In genomic region chr2:44955593-44956449, GRCh38 we compare ENCODE assay signal across 8 cellular contexts. TPM values are rescaled to one million over a fixed set of nuclear protein-coding genes. Genes with fewer than 3 reads are reported as not detected.
A peak's percentile ranks its signal among the peaks of the same experiment; 100 is the strongest.
DNase-seq lines count a peak whose midpoint lies in the region; ATAC-seq and TF ChIP-seq lines count a peak whose summit lies in the region.

No MANE protein-coding gene starts in this region.

- peak; percentile 96 for TF ChIP-seq CTCF in AG09309 (IDR thresholded peaks at IDR 0.05; ENCODE audit: control insufficient read depth, insufficient read depth, low read depth, low read length, missing control alignments)

- no peaks in the 10 kb centered on the region for H3K36me3 Mint-ChIP-seq in activated T-helper 1 cell treated with anti-CD3 and anti-CD28 coated beads, Interleukin-12 subunit alpha, Interleukin-12 subunit beta, Interleukin-2, Interleukin-4 antibody, amounts not matched to agents 30 ng/mL and 10 ng/mL and 1 ng/mL, durations not matched to agents 14 hours and 24 hours and 36 hours (ENCODE audit: low read depth)

- intact Hi-C loops in activated T-helper 1 cell treated with anti-CD3 and anti-CD28 coated beads, Interleukin-12 subunit alpha, Interleukin-12 subunit beta, Interleukin-2, Interleukin-4 antibody, amounts not matched to agents 30 ng/mL and 10 ng/mL and 1 ng/mL, durations not matched to agents 14 hours and 24 hours and 36 hours (cut with micrococcal nuclease) = loop anchor here (1.0 to 10.0 kb wide), 6 partner anchors 391 to 1079 kb away; no protein-coding TSS in a partner anchor

- DNase-seq in AG09309 (ENCODE audit: low read depth) = no peak
- DNase-seq in HuH-7.5 (ENCODE audit: low spot score) = peak; percentile 88
- peak; percentile 64 for DNase-seq in RKO (ENCODE audit: low spot score)
- DNase-seq in activated T-helper 1 cell treated with anti-CD3 and anti-CD28 coated beads, Interleukin-12 subunit alpha, Interleukin-12 subunit beta, Interleukin-2, Interleukin-4 antibody, amounts not matched to agents 30 ng/mL and 10 ng/mL and 1 ng/mL, durations not matched to agents 14 hours and 24 hours and 36 hours (ENCODE audit: low spot score) = peak; percentile 60
- peak; percentile 64 for DNase-seq in fibroblast of peridontal ligament (ENCODE audit: extremely low read depth)

- no peaks in the 10 kb centered on the region for H3K4me1 Mint-ChIP-seq in activated T-helper 1 cell treated with anti-CD3 and anti-CD28 coated beads, Interleukin-12 subunit alpha, Interleukin-12 subunit beta, Interleukin-2, Interleukin-4 antibody, amounts not matched to agents 30 ng/mL and 10 ng/mL and 1 ng/mL, durations not matched to agents 14 hours and 24 hours and 36 hours (ENCODE audit: low read depth)

- no peaks in the 10 kb centered on the region for H3K36me3 ChIP-seq in neuron (ENCODE audit: insufficient read depth, low read length)
- no peaks in the 10 kb centered on the region for H3K36me3 ChIP-seq in stomach smooth muscle (ENCODE audit: control insufficient read depth in 2 of 2, insufficient read depth in 2 of 2, low read length in 2 of 2)

- ATAC-seq in GM18909 (IDR thresholded peaks at IDR 0.05; ENCODE audit: poor library complexity, unreplicated experiment) = peak; percentile 55

- H3K27me3 Mint-ChIP-seq in activated T-helper 1 cell treated with anti-CD3 and anti-CD28 coated beads, Interleukin-12 subunit alpha, Interleukin-12 subunit beta, Interleukin-2, Interleukin-4 antibody, amounts not matched to agents 30 ng/mL and 10 ng/mL and 1 ng/mL, durations not matched to agents 14 hours and 24 hours and 36 hours (ENCODE audit: insufficient read depth) = peaks cover 63% of the 10 kb centered on the region

- H3K27ac ChIP-seq in stomach smooth muscle (ENCODE audit: low read length) = no peak overlapping the region

- no peak overlapping the region for H3K9ac ChIP-seq in stomach smooth muscle (ENCODE audit: low read length in 2 of 2)

- H3K27ac Mint-ChIP-seq in activated T-helper 1 cell treated with anti-CD3 and anti-CD28 coated beads, Interleukin-12 subunit alpha, Interleukin-12 subunit beta, Interleukin-2, Interleukin-4 antibody, amounts not matched to agents 30 ng/mL and 10 ng/mL and 1 ng/mL, durations not matched to agents 14 hours and 24 hours and 36 hours = no peak overlapping the region

- H2AFZ ChIP-seq in neuron (ENCODE audit: low read depth, low read length) = peak overlapping the region; percentile 42

- H3K9me3 ChIP-seq in neuron (ENCODE audit: low read length) (peaks cover 1% of the 10 kb centered on the region), stomach smooth muscle (ENCODE audit: control insufficient read depth in 2 of 2, low read length in 2 of 2) (no peaks in the 10 kb centered on the region)

- H3K27me3 ChIP-seq in neuron (ENCODE audit: insufficient read depth, low read length) (peaks cover 40% of the 10 kb centered on the region), stomach smooth muscle (ENCODE audit: control insufficient read depth in 1 of 2, insufficient read depth in 2 of 2, low read length in 2 of 2) (peaks cover 47 to 52% of the 10 kb centered on the region in 2 donors)

- H3K4me3 ChIP-seq in AG09309 (ENCODE audit: control insufficient read depth, low read depth, low read length) (peak overlapping the region; percentile 22), neuron (ENCODE audit: low read length) (peak overlapping the region; percentile 38), stomach smooth muscle (ENCODE audit: low read length in 2 of 2) (peak overlapping the region; percentile 56 to 64)

- no peaks in the 10 kb centered on the region for H3K9me3 Mint-ChIP-seq in activated T-helper 1 cell treated with anti-CD3 and anti-CD28 coated beads, Interleukin-12 subunit alpha, Interleukin-12 subunit beta, Interleukin-2, Interleukin-4 antibody, amounts not matched to agents 30 ng/mL and 10 ng/mL and 1 ng/mL, durations not matched to agents 14 hours and 24 hours and 36 hours

- no peak overlapping the region for H3K4me3 Mint-ChIP-seq in activated T-helper 1 cell treated with anti-CD3 and anti-CD28 coated beads, Interleukin-12 subunit alpha, Interleukin-12 subunit beta, Interleukin-2, Interleukin-4 antibody, amounts not matched to agents 30 ng/mL and 10 ng/mL and 1 ng/mL, durations not matched to agents 14 hours and 24 hours and 36 hours

- H3K4me1 ChIP-seq in neuron (ENCODE audit: insufficient read depth, low read length) = peaks cover 21% of the 10 kb centered on the region
- peaks cover 36% of the 10 kb centered on the region for H3K4me1 ChIP-seq in stomach smooth muscle (ENCODE audit: control insufficient read depth, insufficient read depth, low read length)

RNA-seq across cellular contexts. Expression of gene SIX3, which starts 14.3 kb away (rescaled TPM):
- not detected in 2 replicates for total RNA-seq in activated T-helper 1 cell treated with anti-CD3 and anti-CD28 coated beads, Interleukin-12 subunit alpha, Interleukin-12 subunit beta, Interleukin-2, Interleukin-4 antibody, amounts not matched to agents 30 ng/mL and 10 ng/mL and 1 ng/mL, durations not matched to agents 14 hours and 24 hours and 36 hours

RNA-seq across cellular contexts. Expression of gene SIX2, which starts 53.4 kb away (rescaled TPM):
- not detected in 2 replicates for total RNA-seq in activated T-helper 1 cell treated with anti-CD3 and anti-CD28 coated beads, Interleukin-12 subunit alpha, Interleukin-12 subunit beta, Interleukin-2, Interleukin-4 antibody, amounts not matched to agents 30 ng/mL and 10 ng/mL and 1 ng/mL, durations not matched to agents 14 hours and 24 hours and 36 hours
